Comparison of ENCODE assay signal across 23 cellular contexts in genomic region chr10:104113557-104113956, GRCh38. TPM values are rescaled to one million over a fixed set of nuclear protein-coding genes. Genes with fewer than 3 reads are reported as not detected.
"Had no signal": no experiment of that assay in that cellular context is flagged by ENCODE, and none has a peak within 500 bp of the region (broad histone marks: within the 10 kb centered on the region; RNA-seq: fewer than 3 reads in every experiment).

No MANE protein-coding gene starts in this region.

- H3K36me3 Mint-ChIP-seq: activated naive CD4-positive, alpha-beta T cell treated with anti-CD3 and anti-CD28 coated beads, Interleukin-2, amount 10 ng/mL, durations not matched to agents 7 days and 5 days; memory B cell had no signal

- DNase-seq: activated CD4-positive, alpha-beta memory T cell treated with anti-CD3 and anti-CD28 coated beads, Interleukin-2, amount 10 ng/mL, durations not matched to agents 7 days and 5 days; activated CD4-positive, alpha-beta T cell treated with anti-CD3 and anti-CD28 coated beads for 48 hours; activated effector memory CD4-positive, alpha-beta T cell treated with Interleukin-2 at 50 U/mL for 16 hours; activated naive CD4-positive, alpha-beta T cell treated with anti-CD3 and anti-CD28 coated beads, Interleukin-2, amount 10 ng/mL, durations not matched to agents 7 days and 5 days; activated T-cell treated with anti-CD3 and anti-CD28 coated beads, Interleukin-2, amount 50 U/mL, for 72 hours; amygdala; cerebellar nuclear complex; heart right ventricle; islet precursor cell; left cardiac atrium; pancreas; psoas muscle; stomach; T-helper 9 cell had no signal

- H3K4me3 ChIP-seq: coronary artery, heart right ventricle, pancreas, psoas muscle, right atrium auricular region, stomach, suprapubic skin, tibial nerve had no signal

- H3K4me1 ChIP-seq: pancreas, psoas muscle, right atrium auricular region, stomach, tibial nerve had no signal

- H3K27ac ChIP-seq: coronary artery, heart right ventricle, neutrophil, pancreas, psoas muscle, right atrium auricular region, stomach, suprapubic skin, tibial nerve had no signal

- ATAC-seq: activated T-cell treated with anti-CD3 and anti-CD28 coated beads, Interleukin-2, amount 50 U/mL, for 72 hours; heart right ventricle; left cardiac atrium; pancreas; psoas muscle had no signal

- FAIRE-seq: pancreas had no signal

- H3K36me3 ChIP-seq: heart right ventricle, neutrophil, pancreas, right atrium auricular region, stomach, suprapubic skin, tibial nerve had no signal

- H3K4me3 Mint-ChIP-seq: activated CD4-positive, alpha-beta memory T cell treated with anti-CD3 and anti-CD28 coated beads, Interleukin-2, amount 10 ng/mL, durations not matched to agents 7 days and 5 days; activated naive CD4-positive, alpha-beta T cell treated with anti-CD3 and anti-CD28 coated beads, Interleukin-2, amount 10 ng/mL, durations not matched to agents 7 days and 5 days; activated T-cell treated with anti-CD3 and anti-CD28 coated beads, Interleukin-2, amount 50 U/mL, for 72 hours; memory B cell; nephron had no signal

- H3K27me3 ChIP-seq: right atrium auricular region, stomach, suprapubic skin, tibial nerve had no signal

- H3K9me3 Mint-ChIP-seq: activated CD4-positive, alpha-beta memory T cell treated with anti-CD3 and anti-CD28 coated beads, Interleukin-2, amount 10 ng/mL, durations not matched to agents 7 days and 5 days; activated naive CD4-positive, alpha-beta T cell treated with anti-CD3 and anti-CD28 coated beads, Interleukin-2, amount 10 ng/mL, durations not matched to agents 7 days and 5 days; activated T-cell treated with anti-CD3 and anti-CD28 coated beads, Interleukin-2, amount 50 U/mL, for 72 hours; memory B cell; nephron had no signal

- H3K9me3 ChIP-seq: heart right ventricle, neutrophil, pancreas, psoas muscle, right atrium auricular region, stomach, suprapubic skin, tibial nerve had no signal

- H3K4me1 Mint-ChIP-seq: nephron had no signal

- H3K27ac Mint-ChIP-seq: activated CD4-positive, alpha-beta memory T cell treated with anti-CD3 and anti-CD28 coated beads, Interleukin-2, amount 10 ng/mL, durations not matched to agents 7 days and 5 days; activated naive CD4-positive, alpha-beta T cell treated with anti-CD3 and anti-CD28 coated beads, Interleukin-2, amount 10 ng/mL, durations not matched to agents 7 days and 5 days; activated T-cell treated with anti-CD3 and anti-CD28 coated beads, Interleukin-2, amount 50 U/mL, for 72 hours; memory B cell; nephron had no signal

RNA-seq across cellular contexts. Expression of gene COL17A1, which starts 27.9 kb away (rescaled TPM):
- total RNA-seq: activated CD4-positive, alpha-beta memory T cell treated with anti-CD3 and anti-CD28 coated beads, Interleukin-2, amount 10 ng/mL, durations not matched to agents 7 days and 5 days; activated T-cell treated with anti-CD3 and anti-CD28 coated beads, Interleukin-2, amount 50 U/mL, for 72 hours; fibroblast of villous mesenchyme; mononuclear cell had no signal
